10 cellular contexts compared by ENCODE assay signal in the genomic region with DNA sequence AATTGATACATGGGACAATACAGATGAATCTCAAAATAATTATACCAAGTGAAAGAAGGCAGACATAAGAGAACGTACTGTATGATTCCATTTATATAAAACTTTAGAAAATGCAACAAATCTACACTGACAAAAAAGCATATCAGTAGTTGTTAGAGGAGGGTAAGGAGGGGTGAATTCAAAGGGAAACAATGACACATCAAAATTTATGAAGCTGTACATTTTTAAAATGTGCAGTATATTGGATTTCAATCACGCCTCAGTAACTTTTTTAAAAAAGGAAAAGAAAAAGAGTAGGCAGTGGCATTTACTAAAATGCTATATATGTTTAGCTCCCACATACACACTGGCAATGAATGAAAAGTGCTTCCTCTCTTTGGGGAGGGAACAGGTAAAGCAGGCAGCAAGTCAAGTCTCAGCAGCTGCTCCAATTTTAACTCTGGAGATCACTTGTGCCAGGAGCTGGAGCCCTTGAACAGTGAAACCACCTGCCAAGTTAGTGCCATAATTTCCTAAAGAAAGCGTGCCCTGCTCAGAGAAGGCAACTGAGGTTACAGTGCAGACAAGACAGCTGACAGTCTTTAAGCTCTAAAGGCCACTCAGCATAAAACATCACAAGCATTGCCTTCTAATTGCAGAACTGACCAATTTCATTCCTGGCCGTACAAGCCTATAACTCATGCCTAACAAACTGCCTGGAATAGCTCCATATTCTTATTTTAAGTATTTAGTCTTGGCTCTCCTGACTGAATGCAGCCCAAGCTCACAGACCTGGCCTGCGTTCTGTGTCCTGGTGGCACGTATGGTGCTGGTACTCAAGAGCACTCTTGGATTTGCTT. TPM values are rescaled to one million over a fixed set of nuclear protein-coding genes. Genes with fewer than 3 reads are reported as not detected.
DNase-seq lines count a peak whose midpoint lies in the region; ATAC-seq and TF ChIP-seq lines count a peak whose summit lies in the region.
"Had no signal": no experiment of that assay in that cellular context is flagged by ENCODE, and none has a peak within 500 bp of the region (broad histone marks: within the 10 kb centered on the region; RNA-seq: fewer than 3 reads in every experiment).

No MANE protein-coding gene starts in this region.

- H3K4me3 ChIP-seq in BLaER1: no peak overlapping the region
- no peak overlapping the region for H3K4me3 ChIP-seq in IMR-90 (ENCODE audit: insufficient read depth, low read depth, low read length)
- no peak overlapping the region for H3K4me3 ChIP-seq in body of pancreas
- H3K4me3 ChIP-seq in neutrophil (ENCODE audit: low read depth in 1 of 2, low read length in 1 of 2): no peak overlapping the region
- H3K4me3 ChIP-seq in colonic mucosa: no peak overlapping the region
- H3K4me3 ChIP-seq: breast epithelium had no signal

- H3K4me2 ChIP-seq in BLaER1 (peak overlapping the region; percentile 4; the same call in 1 of the 2 replicates), IMR-90 (ENCODE audit: low read depth, low read length) (peak overlapping the region; percentile 26)

- peak overlapping the region; percentile 22 for H2BK5ac ChIP-seq in IMR-90 (ENCODE audit: low read depth, low read length, poor library complexity, severe bottlenecking)

- H3K23ac ChIP-seq in IMR-90 (ENCODE audit: low read depth, low read length): no peak overlapping the region

- BruUV-seq in IMR-90 (replicated peaks; lab: Mats Ljungman, UMichigan): no TSS peak

- H3K27me3 ChIP-seq in BLaER1 (no peaks in the 10 kb centered on the region), IMR-90 (ENCODE audit: control insufficient read depth, insufficient read depth, low read length) (no peaks in the 10 kb centered on the region), body of pancreas (no peaks in the 10 kb centered on the region), neutrophil (no peaks in the 10 kb centered on the region), colonic mucosa (no peaks in the 10 kb centered on the region)
- H3K27me3 ChIP-seq: breast epithelium had no signal

- no peak for TF ChIP-seq CTCF in IMR-90 (conservative IDR thresholded peaks at IDR 0.05; ENCODE audit: low read depth, low read length)
- no peak for TF ChIP-seq CTCF in body of pancreas (IDR thresholded peaks at IDR 0.05)
- TF ChIP-seq CTCF in neutrophil (IDR thresholded peaks at IDR 0.05): no peak
- no peak for TF ChIP-seq CTCF in colonic mucosa (IDR thresholded peaks at IDR 0.05)

- H3K27ac ChIP-seq in BLaER1 (no peak overlapping the region), IMR-90 (ENCODE audit: insufficient read depth, low read length) (peak overlapping the region; percentile 31; the same call in 1 of the 2 replicates), body of pancreas (peak overlapping the region in 1 of 4 donors; percentile 4), neutrophil (peak overlapping the region; percentile 88), colonic mucosa (no peak overlapping the region)

- H3K56ac ChIP-seq in IMR-90 (ENCODE audit: extremely low read depth, insufficient read depth, low read length): no peak overlapping the region

- H4K20me1 ChIP-seq in BLaER1 (peaks cover 100% of the 10 kb centered on the region), IMR-90 (ENCODE audit: insufficient read depth, low read length) (peaks cover 95% of the 10 kb centered on the region)

- ATAC-seq in IMR-90 (ENCODE audit: low read depth) (peak; percentile 68), body of pancreas (peak; percentile 28)

- H3K9me3 ChIP-seq in BLaER1 (no peaks in the 10 kb centered on the region), IMR-90 (ENCODE audit: control insufficient read depth, insufficient read depth, low read length) (no peaks in the 10 kb centered on the region), body of pancreas (no peaks in the 10 kb centered on the region), neutrophil (no peaks in the 10 kb centered on the region), colonic mucosa (no peaks in the 10 kb centered on the region)
- H3K9me3 ChIP-seq: breast epithelium had no signal

- dilution Hi-C loops in IMR-90 (cut with HindIII; ENCODE audit: low sequenced_read_pairs, unreplicated experiment): no loop called here

- no peak overlapping the region for H3K4ac ChIP-seq in IMR-90 (ENCODE audit: low read depth, low read length)

- H3K14ac ChIP-seq in IMR-90 (replicated peaks; ENCODE audit: low read depth, low read length): no peak overlapping the region

- H3K36me3 ChIP-seq in BLaER1 (peaks cover 63% of the 10 kb centered on the region), IMR-90 (ENCODE audit: control insufficient read depth, insufficient read depth, low read length) (peaks cover 2% of the 10 kb centered on the region; the same call in 1 of the 2 replicates), body of pancreas (replicated peaks in 1 of 2; ENCODE audit: insufficient read depth in 1 of 2, low read depth in 2 of 2) (no peaks in the 10 kb centered on the region), neutrophil (peaks cover 5% of the 10 kb centered on the region), colonic mucosa (no peaks in the 10 kb centered on the region)
- H3K36me3 ChIP-seq: breast epithelium had no signal

- H3K9me1 ChIP-seq in IMR-90 (ENCODE audit: insufficient read depth, low read length): peaks cover 50% of the 10 kb centered on the region

- H2BK15ac ChIP-seq in IMR-90 (ENCODE audit: low read depth, low read length): no peak overlapping the region

- H2AFZ ChIP-seq in IMR-90 (replicated peaks; ENCODE audit: low read length, poor library complexity): no peak overlapping the region

- CTCF ChIA-PET in IMR-90 (lab: Yijun Ruan, JAX): interaction anchor here (1.9 kb wide), 1 partner anchor 9 kb away, joined by 5 read pairs; no protein-coding TSS in a partner anchor

- H3K79me1 ChIP-seq in IMR-90 (ENCODE audit: low read depth in 1 of 2, low read length in 2 of 2): peaks cover 14 to 87% of the 10 kb centered on the region in 2 experiments

- no peak overlapping the region; the same call in 1 of the 2 replicates for H2BK20ac ChIP-seq in IMR-90 (ENCODE audit: low read depth, low read length)

- intact Hi-C loops in IMR-90 (cut with micrococcal nuclease) (no loop called here), body of pancreas (cut with DNase I) (no loop called here), colonic mucosa (cut with DNase I) (no loop called here)

- H3K9ac ChIP-seq in BLaER1 (no peak overlapping the region), IMR-90 (ENCODE audit: low read depth, low read length) (no peak overlapping the region), colonic mucosa (ENCODE audit: low read depth in 2 of 2, low read length in 2 of 2) (no peak overlapping the region)

- no peak overlapping the region for H2BK120ac ChIP-seq in IMR-90 (ENCODE audit: low read depth, low read length)

- POLR2A ChIA-PET in IMR-90 (lab: Charles Lee; ENCODE audit: unreplicated experiment): interaction anchor here (0.6 to 1.0 kb wide), 2 partner anchors 21 to 56 kb away, joined by 3 to 4 read pairs; no protein-coding TSS in a partner anchor

- no peak for TF ChIP-seq POLR2A in IMR-90 (IDR thresholded peaks at IDR 0.05; ENCODE audit: low read depth, low read length)
- no peak for TF ChIP-seq POLR2A in body of pancreas (IDR thresholded peaks at IDR 0.05)

- H2AK5ac ChIP-seq in IMR-90 (ENCODE audit: low read depth, low read length): no peak overlapping the region

- H4K91ac ChIP-seq in IMR-90 (ENCODE audit: insufficient read depth, low read depth, low read length): no peak overlapping the region

- H2AK9ac ChIP-seq in IMR-90 (replicated peaks; ENCODE audit: low read depth, low read length, poor library complexity): no peak overlapping the region

- WGBS in IMR-90 (ENCODE audit: extremely low coverage in 2 of 2, insufficient read length in 1 of 2), 2 experiments: 67% methylated on average over 1 of the region's 6 CpGs; no CpG with 5 or more reads in 1 of the 2 experiments
- 32 to 46% methylated on average over 6 of the region's 6 CpGs for WGBS in body of pancreas, 2 donors

- no peak overlapping the region for H4K5ac ChIP-seq in IMR-90 (ENCODE audit: low read depth, low read length)

- peak; percentile 63 for DNase-seq in IMR-90
- peak in 1 of 4 donors; percentile 43 for DNase-seq in body of pancreas
- DNase-seq in DMS114 treated with DMSO at 0.1 percent for 48 hours (lab: John Stamatoyannopoulos, UW; ENCODE audit: unreplicated experiment): no peak
- DNase-seq in colonic mucosa: no peak
- DNase-seq in stimulated activated CD4-positive, alpha-beta T cell treated with anti-CD3 and anti-CD28 coated beads, Interleukin-2, amount 100 ng/mL, for 48 hours: no peak
- no peak for DNase-seq in glomerular visceral epithelial cell (ENCODE audit: extremely low spot score)
- DNase-seq: NCI-H774 had no signal

- H3K4me1 ChIP-seq in BLaER1 (peaks cover 60% of the 10 kb centered on the region), IMR-90 (ENCODE audit: control insufficient read depth, insufficient read depth, low read length) (peaks cover 34% of the 10 kb centered on the region), body of pancreas (peaks cover 65% of the 10 kb centered on the region), neutrophil (ENCODE audit: control insufficient read depth in 1 of 2, insufficient read depth in 1 of 2, low read depth in 1 of 2, low read length in 1 of 2) (peaks cover 96 to 100% of the 10 kb centered on the region in 2 experiments), colonic mucosa (peaks cover 48% of the 10 kb centered on the region)

- H4K8ac ChIP-seq in IMR-90 (ENCODE audit: low read depth in 2 of 2, low read length in 2 of 2): no peak overlapping the region

- H3K18ac ChIP-seq in IMR-90 (ENCODE audit: low read depth, low read length): no peak overlapping the region

- in situ Hi-C loops in IMR-90 (cut with MboI; ENCODE audit: low sequenced_read_pairs): no loop called here

- TF ChIP-seq RAD21 in IMR-90 (IDR thresholded peaks at IDR 0.05; ENCODE audit: low read length): no peak

TF ChIP-seq in IMR-90, 13 proteins besides CTCF, POLR2A, EP300 and RAD21 (continues in another document):
- TF ChIP-seq MAZ (IDR thresholded peaks at IDR 0.05; ENCODE audit: borderline replicate concordance, low read depth, low read length): no peak
- TF ChIP-seq CEBPB (IDR thresholded peaks at IDR 0.05; ENCODE audit: low read depth, low read length): peak; percentile 88
- no peak for TF ChIP-seq FOS (IDR thresholded peaks at IDR 0.05; ENCODE audit: low read depth, low read length)
- no peak for TF ChIP-seq RFX5 (IDR thresholded peaks at IDR 0.05; ENCODE audit: low read depth, low read length)
- 0 out of 2 replicates have a peak, but pooled peaks have one; percentile 5 for TF ChIP-seq MAFK (IDR thresholded peaks at IDR 0.05; ENCODE audit: low read depth, low read length)

RNA-seq across cellular contexts. Expression of gene FKBP1A, which starts 10.9 kb away (rescaled TPM):
- total RNA-seq in IMR-90 (2012; rRNA removed): 91.9 and 120 TPM in 2 replicates
- 513 and 528 TPM in 2 replicates for polyA plus RNA-seq in IMR-90 (2012; rRNA removed)
- 250 and 846 TPM in 2 replicates for polyA plus RNA-seq in IMR-90 (2012; cell fraction: cytosol; rRNA removed)
- 45.1 and 159 TPM in 2 replicates for polyA plus RNA-seq in IMR-90 (2012; cell fraction: nucleus; rRNA removed; ENCODE audit: low replicate concordance)
- 10 to 100 TPM; 47.5 to 57.7 TPM for total RNA-seq in body of pancreas
- 100 to 1,000 TPM; 307 to 310 TPM for total RNA-seq in colonic mucosa

RNA-seq across cellular contexts. Expression of gene SDCBP2, which starts 53.0 kb away (rescaled TPM):
- total RNA-seq in IMR-90 (2012; rRNA removed) (0.54 and 0.83 TPM in 2 replicates), body of pancreas (10 to 100 TPM; 14.8 to 20.0 TPM), colonic mucosa (100 to 1,000 TPM; 202 to 345 TPM)
- 1.3 TPM in 2 replicates for polyA plus RNA-seq in IMR-90 (2012; rRNA removed)
- polyA plus RNA-seq in IMR-90 (2012; cell fraction: cytosol; rRNA removed): 1.5 and 1.6 TPM in 2 replicates
- polyA plus RNA-seq in IMR-90 (2012; cell fraction: nucleus; rRNA removed; ENCODE audit: low replicate concordance): 2.5 and 4.1 TPM in 2 replicates

Comparison
In these comparisons a context has a peak if more than half of its experiments do, and no peak if none do; other contexts are left out.
1. H3K27ac ChIP-seq: peak in IMR-90 (single experiment) and neutrophil (single experiment); none in BLaER1 (single experiment) and colonic mucosa (single experiment).